8 cellular contexts compared by ENCODE assay signal in the genomic region with DNA sequence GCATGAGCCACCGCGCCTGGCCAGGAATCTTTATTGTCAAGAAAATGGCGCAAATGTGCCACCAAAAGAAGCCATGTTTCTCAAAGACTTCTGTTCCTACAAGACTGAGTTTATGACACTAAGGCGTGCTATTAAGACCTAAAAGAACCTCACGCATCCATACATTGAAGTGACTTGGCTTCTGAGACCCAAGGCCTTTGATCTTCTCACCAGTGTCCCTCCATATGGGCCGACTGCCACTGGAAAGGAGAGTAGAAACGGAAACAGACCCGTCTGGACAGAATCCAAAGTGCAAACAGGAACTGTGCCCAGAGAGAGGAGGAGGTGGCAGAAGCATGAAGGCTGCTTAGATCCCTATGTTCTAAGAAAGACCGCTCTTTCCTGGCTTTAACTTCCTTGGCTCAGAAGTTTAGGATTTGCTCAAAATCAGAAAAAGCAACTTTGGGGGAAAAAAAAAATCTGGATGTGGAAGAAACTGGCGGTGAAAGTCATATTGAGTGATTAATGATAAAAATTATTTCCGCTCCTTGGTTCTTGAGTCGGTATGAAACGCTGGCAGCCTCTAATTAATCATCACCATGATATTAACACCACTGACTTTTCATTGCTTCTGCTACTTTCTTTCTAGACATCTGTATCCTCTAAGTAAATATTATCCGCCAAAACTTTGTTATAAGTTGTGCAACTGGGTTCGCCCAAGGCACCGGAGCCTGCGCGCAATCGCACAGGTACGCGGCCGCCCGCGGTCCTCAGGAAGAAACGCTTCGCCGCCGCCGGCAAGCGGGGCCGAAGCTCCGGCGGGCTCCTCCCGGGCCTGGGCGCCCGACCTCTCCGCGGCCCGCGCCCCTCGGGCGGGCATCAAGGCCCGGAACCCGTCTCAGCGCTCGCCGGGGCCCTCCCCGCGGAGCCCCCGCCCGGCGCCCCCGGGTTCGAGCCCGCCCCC. TPM values are rescaled to one million over a fixed set of nuclear protein-coding genes. Genes with fewer than 3 reads are reported as not detected.
DNase-seq lines count a peak whose midpoint lies in the region; ATAC-seq, FAIRE-seq and TF ChIP-seq lines count a peak whose summit lies in the region.

No MANE protein-coding gene starts in this region.

- TF ChIP-seq CTCF in Panc1 (IDR thresholded peaks at IDR 0.05) (no peak), GM12878 (IDR thresholded peaks at IDR 0.05 in 2 of 3, conservative IDR thresholded peaks at IDR 0.05 in 1 of 3; ENCODE audit: control insufficient read depth in 2 of 3, extremely low read depth in 1 of 3, insufficient read depth in 1 of 3, low read depth in 3 of 3, low read length in 3 of 3) (no peak), retinal pigment epithelial cell (conservative IDR thresholded peaks at IDR 0.05; ENCODE audit: low read depth, low read length) (no peak), D721Med (IDR thresholded peaks at IDR 0.05; ENCODE audit: insufficient read depth, missing control alignments) (no peak)

- H3K4me2 ChIP-seq in GM12878 (ENCODE audit: control insufficient read depth, insufficient read depth) = peak overlapping the region; percentile 30

- POLR2A ChIA-PET in Panc1 (lab: Charles Lee) (no interaction called here), GM12878 (lab: Charles Lee) (interaction anchor here (0.7 to 1.0 kb wide), 5 partner anchors 27 to 186 kb away, joined by 3 to 6 read pairs (median 5); no protein-coding TSS in a partner anchor)

- no peaks in the 10 kb centered on the region for H3K27me3 ChIP-seq in Panc1 (ENCODE audit: control insufficient read depth, insufficient read depth, low read length)
- H3K27me3 ChIP-seq in GM12878 (replicated peaks in 1 of 2; ENCODE audit: control insufficient read depth in 2 of 2, insufficient read depth in 2 of 2, low read length in 1 of 2) = no peaks in the 10 kb centered on the region

- no peak for TF ChIP-seq POLR2A in GM12878 (IDR thresholded peaks at IDR 0.05; ENCODE audit: low read depth, low read length)

- CTCF ChIA-PET in Panc1 (lab: Charles Lee) (no interaction called here), GM12878 (lab: Yijun Ruan, JAX) (no interaction called here)

- ATAC-seq in GM21526 (IDR thresholded peaks at IDR 0.05; ENCODE audit: low FRiP score, unreplicated experiment) (peak; percentile 38), Panc1 (peak; percentile 68), GM12878 (peak; percentile 33)

- H3K4me3 ChIP-seq in Panc1 (ENCODE audit: low read depth in 2 of 2, low read length in 2 of 2) (peak overlapping the region; percentile 69 to 85), GM12878 (peak overlapping the region; percentile 91), iPS-11a (ENCODE audit: low read depth, low read length) (peak overlapping the region; percentile 58), retinal pigment epithelial cell (ENCODE audit: low read length) (peak overlapping the region; percentile 77)

- no peak for TF ChIP-seq EP300 in GM12878 (IDR thresholded peaks at IDR 0.05; ENCODE audit: borderline replicate concordance in 1 of 2, control insufficient read depth in 1 of 2, low read depth in 2 of 2, low read length in 2 of 2)

- peak overlapping the region; percentile 82 for H3K9ac ChIP-seq in GM12878 (ENCODE audit: control insufficient read depth, insufficient read depth, low read length)

- in situ Hi-C loops in Panc1 (cut with HindIII; ENCODE audit: low pct_unique_long_range_greater_than_20kb, low sequenced_read_pairs) = no loop called here
- in situ Hi-C loops in GM12878 (cut with MboI) = no loop called here

- H3K9me3 ChIP-seq in Panc1 (ENCODE audit: control insufficient read depth, insufficient read depth, low read depth, low read length) (no peaks in the 10 kb centered on the region), GM12878 (replicated peaks; ENCODE audit: control insufficient read depth, insufficient read depth, low read length) (no peaks in the 10 kb centered on the region)

- TF ChIP-seq RAD21 in GM12878 (IDR thresholded peaks at IDR 0.05; ENCODE audit: insufficient read depth, low read depth, low read length) = no peak

- SMC1A ChIA-PET in GM12878 (lab: Charles Lee; ENCODE audit: uncharacterized antibody, unreplicated experiment) = interaction anchor here (0.8 to 1.1 kb wide), 2 partner anchors 35 to 203 kb away, joined by 3 read pairs; no protein-coding TSS in a partner anchor

- peaks cover 7% of the 10 kb centered on the region for H3K4me1 ChIP-seq in Panc1 (ENCODE audit: control insufficient read depth, insufficient read depth, low read length)
- peaks cover 18% of the 10 kb centered on the region for H3K4me1 ChIP-seq in GM12878 (ENCODE audit: control insufficient read depth, insufficient read depth, low read length)

- H3K79me2 ChIP-seq in GM12878 (ENCODE audit: control insufficient read depth, insufficient read depth, low read length) = peaks cover 55% of the 10 kb centered on the region

- H3K36me3 ChIP-seq in Panc1 (ENCODE audit: control insufficient read depth, insufficient read depth, low read length) (no peaks in the 10 kb centered on the region; the same call in 1 of the 2 replicates), GM12878 (ENCODE audit: control insufficient read depth in 2 of 2, insufficient read depth in 2 of 2, low read length in 1 of 2) (peaks cover 0 to 2% of the 10 kb centered on the region in 2 experiments; a peak in 1 of 4 replicates)

- FAIRE-seq in HTR-8/SVneo (lab: Jason Lieb, UNC) (no peak), GM12878 (lab: Jason Lieb, UNC) (peak; percentile 95), D721Med (lab: Jason Lieb, UNC) (no peak)

- intact Hi-C loops in Panc1 (cut with micrococcal nuclease; ENCODE audit: unreplicated experiment) (no loop called here), GM12878 (cut with micrococcal nuclease; ENCODE audit: unreplicated experiment) (loop anchor here (2.0 to 10.0 kb wide), 6 partner anchors 28 to 508 kb away; a partner anchor contains a TSS)

- DNase-seq in ELF-1 (ENCODE audit: low read depth, low spot score) (peak; percentile 50), HTR-8/SVneo (ENCODE audit: insufficient read length, low spot score) (peak; percentile 73), Panc1 (ENCODE audit: low read depth, low spot score) (peak; percentile 24), GM12878 (ENCODE audit: low read depth, low spot score) (no peak), retinal pigment epithelial cell (ENCODE audit: low read depth) (no peak), D721Med (ENCODE audit: insufficient read length, low spot score) (no peak)

- no peaks in the 10 kb centered on the region for H4K20me1 ChIP-seq in GM12878 (ENCODE audit: control insufficient read depth, insufficient read depth)

- BruUV-seq in Panc1 (replicated peaks; lab: Mats Ljungman, UMichigan) = TSS peak; percentile 90
- TSS peak; percentile 76 for BruUV-seq in GM12878 (replicated peaks; lab: Mats Ljungman, UMichigan)

- WGBS in GM12878 (ENCODE audit: insufficient coverage, insufficient replicate concordance, low lambda C conversion rate, missing lambda C conversion rate) = 12% methylated on average over 39 of the region's 55 CpGs

- H3K27ac ChIP-seq in Panc1 (ENCODE audit: low read length) (peak overlapping the region; percentile 90), GM12878 (ENCODE audit: control insufficient read depth, insufficient read depth) (peak overlapping the region; percentile 70)

- peak overlapping the region; percentile 53 for H2AFZ ChIP-seq in GM12878 (ENCODE audit: control insufficient read depth, low read depth, low read length)

- RAD21 ChIA-PET in GM12878 (lab: Charles Lee; ENCODE audit: unreplicated experiment) = interaction anchor here (0.9 to 1.0 kb wide), 3 partner anchors 58 to 194 kb away, joined by 3 to 6 read pairs (median 3); no protein-coding TSS in a partner anchor

TF ChIP-seq in GM12878, 131 proteins besides CTCF, POLR2A, EP300 and RAD21 (continues in another document):
- TF ChIP-seq NRF1 (conservative IDR thresholded peaks at IDR 0.05; ENCODE audit: low read depth, low read length) (no peak), SMAD5 (IDR thresholded peaks at IDR 0.05; ENCODE audit: low read depth) (no peak), YBX1 (IDR thresholded peaks at IDR 0.05) (no peak), CREB1 (IDR thresholded peaks at IDR 0.05; ENCODE audit: low read depth) (no peak), GABPA (IDR thresholded peaks at IDR 0.05; ENCODE audit: low read depth) (no peak), ZNF622 (IDR thresholded peaks at IDR 0.05) (no peak), TAF1 (IDR thresholded peaks at IDR 0.05; ENCODE audit: borderline replicate concordance, low read depth, low read length) (no peak), NR2F1 (conservative IDR thresholded peaks at IDR 0.05) (no peak), BCL11A (IDR thresholded peaks at IDR 0.05; ENCODE audit: low read depth, low read length) (no peak), GATAD2B (conservative IDR thresholded peaks at IDR 0.05; ENCODE audit: low read depth) (no peak)
- TF ChIP-seq, protein P1, sequence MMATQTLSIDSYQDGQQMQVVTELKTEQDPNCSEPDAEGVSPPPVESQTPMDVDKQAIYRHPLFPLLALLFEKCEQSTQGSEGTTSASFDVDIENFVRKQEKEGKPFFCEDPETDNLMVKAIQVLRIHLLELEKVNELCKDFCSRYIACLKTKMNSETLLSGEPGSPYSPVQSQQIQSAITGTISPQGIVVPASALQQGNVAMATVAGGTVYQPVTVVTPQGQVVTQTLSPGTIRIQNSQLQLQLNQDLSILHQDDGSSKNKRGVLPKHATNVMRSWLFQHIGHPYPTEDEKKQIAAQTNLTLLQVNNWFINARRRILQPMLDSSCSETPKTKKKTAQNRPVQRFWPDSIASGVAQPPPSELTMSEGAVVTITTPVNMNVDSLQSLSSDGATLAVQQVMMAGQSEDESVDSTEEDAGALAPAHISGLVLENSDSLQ (IDR thresholded peaks at IDR 0.05) = peak; percentile 37

RNA-seq across cellular contexts. Expression of a gene that starts 0.7 kb away (rescaled TPM):
- 108 TPM for total RNA-seq in Panc1 (2021; ENCODE audit: unreplicated experiment)
- polyA plus RNA-seq in Panc1 (2012; ENCODE audit: insufficient read length) = 103 TPM
- total RNA-seq in GM12878 (2013; cell fraction: nucleolus; rRNA removed) = 67.9 and 68.0 TPM in 2 replicates
- 24.9 and 25.7 TPM in 2 replicates for total RNA-seq in GM12878 (2014; rRNA removed)
- total RNA-seq in GM12878 (2014; rRNA removed; fragmentation: Illumina TruSeq; extraction: Trizol) = 27.2 and 28.9 TPM in 2 replicates
- total RNA-seq in GM12878 (2021) = 93.1 and 94.8 TPM in 2 replicates
- polyA plus RNA-seq in GM12878 (2011; ENCODE audit: low read depth) = 64.4 TPM
- 27.0 and 35.0 TPM in 2 replicates for polyA plus RNA-seq in GM12878 (2011; rRNA removed)
- 63.7 and 66.4 TPM in 2 replicates for polyA plus RNA-seq in GM12878 (2011; cell fraction: cytosol; rRNA removed)
- polyA plus RNA-seq in GM12878 (2011; cell fraction: nucleus; rRNA removed) = 46.5 and 46.6 TPM in 2 replicates
- polyA plus RNA-seq in GM12878 (2012) = 82.2 and 86.0 TPM in 2 replicates
- 63.7 and 98.6 TPM in 2 replicates for polyA plus RNA-seq in GM12878 (2014; fragmentation: Illumina TruSeq; extraction: Trizol)
- polyA plus RNA-seq in GM12878 (2014; fragmentation: Nextera tagmentation; extraction: Ambion mirVana) = 10 to 100 TPM; 12.9 to 18.1 TPM
- 64.9 and 67.3 TPM in 2 replicates for polyA plus RNA-seq in GM12878 (2014; rRNA removed)
- 100 to 1,000 TPM; 123 to 130 TPM for polyA plus RNA-seq in GM12878 (2016; fragmentation: Nextera tagmentation; extraction: Ambion mirVana)
- 25.2 and 44.6 TPM in 2 replicates for polyA minus RNA-seq in GM12878 (2011; rRNA and poly(A)+ RNA removed)
- polyA minus RNA-seq in GM12878 (2011; cell fraction: cytosol; rRNA and poly(A)+ RNA removed) = 19.5 and 24.0 TPM in 2 replicates
- 18.0 and 33.5 TPM in 2 replicates for polyA minus RNA-seq in GM12878 (2011; cell fraction: nucleus; rRNA and poly(A)+ RNA removed)

Comparison
In these comparisons a context has a peak if more than half of its experiments do, and no peak if none do; other contexts are left out.
1. DNase-seq: peak in ELF-1 (single experiment), HTR-8/SVneo (single experiment) and Panc1 (single experiment); none in GM12878 (single experiment), retinal pigment epithelial cell (single experiment) and D721Med (single experiment).
2. Peak in every context shown above with its lines, with median percentiles within 50 percentile points of each other: ATAC-seq and H3K4me3 ChIP-seq.